In genomic region chr12:110739488-110739887, GRCh38 we compare ENCODE assay signal across 1 cellular context.
TF ChIP-seq lines count a peak whose summit lies in the region.

No MANE protein-coding gene starts in this region.

TF ChIP-seq in GM12878, 131 proteins besides CTCF, POLR2A, EP300 and RAD21:
- TF ChIP-seq MXI1 (IDR thresholded peaks at IDR 0.05; ENCODE audit: low read depth, low read length), result 0 out of 2 replicates have a peak, but pooled peaks have one; percentile 39
- TF ChIP-seq ZBED1 (IDR thresholded peaks at IDR 0.05; ENCODE audit: borderline replicate concordance), result peak; percentile 50; the same call in 1 of the 2 replicates
- no peak for TF ChIP-seq ZNF384 (IDR thresholded peaks at IDR 0.05; ENCODE audit: borderline replicate concordance, low read depth, low read length)
- 0 out of 2 replicates have a peak, but pooled peaks have one; percentile 14 for TF ChIP-seq YY1 (IDR thresholded peaks at IDR 0.05; ENCODE audit: low read depth, low read length)
- no peak for TF ChIP-seq GATAD2B (conservative IDR thresholded peaks at IDR 0.05; ENCODE audit: low read depth)
TF ChIP-seq in GM12878: peak in this region for 3.
